Comparison of ENCODE assay signal across 8 cellular contexts in genomic region chr1:144101397-144102050, GRCh38.
A peak's percentile ranks its signal among the peaks of the same experiment; 100 is the strongest.
DNase-seq lines count a peak whose midpoint lies in the region; ATAC-seq and TF ChIP-seq lines count a peak whose summit lies in the region.

No MANE protein-coding gene starts in this region.

- no peak overlapping the region for H3K4me3 Mint-ChIP-seq in activated T-helper 17 cell treated with anti-CD3 and anti-CD28 coated beads, Interleukin-2, amount 50 U/mL, for 72 hours

- H3K27ac Mint-ChIP-seq in activated T-helper 17 cell treated with anti-CD3 and anti-CD28 coated beads, Interleukin-2, amount 50 U/mL, for 72 hours, result no peak overlapping the region

- intact Hi-C loops in left ventricle myocardium superior (cut with micrococcal nuclease), result no loop called here

- no peaks in the 10 kb centered on the region for H3K4me1 Mint-ChIP-seq in activated T-helper 17 cell treated with anti-CD3 and anti-CD28 coated beads, Interleukin-2, amount 50 U/mL, for 72 hours

- peak; percentile 9 for ATAC-seq in activated T-helper 17 cell treated with anti-CD3 and anti-CD28 coated beads, Interleukin-2, amount 50 U/mL, for 72 hours (replicated peaks)
- ATAC-seq in left ventricle myocardium superior (no peak), GM21619 (IDR thresholded peaks at IDR 0.05; ENCODE audit: unreplicated experiment) (no peak)

- TF ChIP-seq RAD21 in Ishikawa (IDR thresholded peaks at IDR 0.05; ENCODE audit: low read depth), result no peak

- no peak for TF ChIP-seq EP300 in Ishikawa (IDR thresholded peaks at IDR 0.05; ENCODE audit: borderline replicate concordance)

- no peaks in the 10 kb centered on the region for H3K9me3 Mint-ChIP-seq in activated T-helper 17 cell treated with anti-CD3 and anti-CD28 coated beads, Interleukin-2, amount 50 U/mL, for 72 hours

- DNase-seq in left ventricle myocardium superior (peak; percentile 33), NCI-H2171 (lab: John Stamatoyannopoulos, UW) (no peak), cortex of kidney (lab: John Stamatoyannopoulos, UW) (no peak), occipital lobe (lab: John Stamatoyannopoulos, UW) (no peak)
- DNase-seq in stimulated activated CD8-positive, alpha-beta memory T cell treated with anti-CD3 and anti-CD28 coated beads, Interleukin-7, amount 100 ng/mL, for 4 hours (ENCODE audit: low read depth in 2 of 2), result peak; percentile 0 to 9

- no peaks in the 10 kb centered on the region for H3K36me3 Mint-ChIP-seq in activated T-helper 17 cell treated with anti-CD3 and anti-CD28 coated beads, Interleukin-2, amount 50 U/mL, for 72 hours (ENCODE audit: low read depth)

- no peaks in the 10 kb centered on the region for H3K27me3 Mint-ChIP-seq in activated T-helper 17 cell treated with anti-CD3 and anti-CD28 coated beads, Interleukin-2, amount 50 U/mL, for 72 hours

TF ChIP-seq in Ishikawa, 13 proteins besides CTCF, POLR2A, EP300 and RAD21:
- no peak for TF ChIP-seq ZBTB7A (IDR thresholded peaks at IDR 0.05; ENCODE audit: low read depth)
- TF ChIP-seq CREB1 (IDR thresholded peaks at IDR 0.05; ENCODE audit: low read depth), result no peak
- no peak for TF ChIP-seq TAF1 (IDR thresholded peaks at IDR 0.05; ENCODE audit: low read depth)
- peak; percentile 4; the same call in 1 of the 2 replicates for TF ChIP-seq NFIC (IDR thresholded peaks at IDR 0.05)
- no peak for TF ChIP-seq FOXM1 (IDR thresholded peaks at IDR 0.05; ENCODE audit: borderline replicate concordance, low read depth)
- TF ChIP-seq CEBPB (IDR thresholded peaks at IDR 0.05), result no peak
TF ChIP-seq in Ishikawa: peak in this region for 1.

Comparison
In these comparisons a context has a peak if more than half of its experiments do, and no peak if none do; other contexts are left out.
1. DNase-seq: peak in left ventricle myocardium superior (single experiment) and stimulated activated CD8-positive, alpha-beta memory T cell treated with anti-CD3 and anti-CD28 coated beads, Interleukin-7, amount 100 ng/mL, for 4 hours (2 of 2); none in NCI-H2171 (single experiment), cortex of kidney (single experiment) and occipital lobe (single experiment).